Comparison of ENCODE assay signal across 1 cellular context in genomic region chr20:63167026-63167917, GRCh38.
TF ChIP-seq lines count a peak whose summit lies in the region.

No MANE protein-coding gene starts in this region.

TF ChIP-seq in HepG2, 621 proteins besides CTCF, POLR2A, EP300 and RAD21:
- 0 out of 2 replicates have a peak, but pooled peaks have one; percentile 1 for TF ChIP-seq EED (CRISPR knock-in tag; IDR thresholded peaks at IDR 0.05)
- TF ChIP-seq ZNF414 (CRISPR knock-in tag; IDR thresholded peaks at IDR 0.05): no peak
